8 cellular contexts compared by ENCODE assay signal in genomic region chr12:57459055-57459749, GRCh38. TPM values are rescaled to one million over a fixed set of nuclear protein-coding genes. Genes with fewer than 3 reads are reported as not detected.
A peak's percentile ranks its signal among the peaks of the same experiment; 100 is the strongest.
DNase-seq lines count a peak whose midpoint lies in the region; ATAC-seq and TF ChIP-seq lines count a peak whose summit lies in the region.

No MANE protein-coding gene starts in this region.

- H3K27ac Mint-ChIP-seq in GM23338, result peak overlapping the region; percentile 98
- H3K27ac Mint-ChIP-seq in activated T-helper 2 cell treated with anti-CD3 and anti-CD28 coated beads, Interferon-gamma antibody, Interleukin-2, Interleukin-4, amounts not matched to agents 10 μg/mL and 5 μg/mL and 100 μg/mL, durations not matched to agents 14 hours and 24 hours and 36 hours, result peak overlapping the region; percentile 89
- H3K27ac Mint-ChIP-seq in nephron, result peak overlapping the region; percentile 84 to 97 (median 88)

- H3K79me2 ChIP-seq in GM23338 (replicated peaks; ENCODE audit: insufficient read depth), result peaks cover 23% of the 10 kb centered on the region

- peak overlapping the region; percentile 100 for H3K4me2 ChIP-seq in GM23338

- H3K27me3 ChIP-seq in GM23338 (ENCODE audit: insufficient read depth), result no peaks in the 10 kb centered on the region

- H3K4me3 Mint-ChIP-seq in GM23338 (peak overlapping the region; percentile 82), nephron (peak overlapping the region; percentile 94 to 95 (median 95))
- peak overlapping the region; percentile 90 for H3K4me3 Mint-ChIP-seq in activated T-helper 2 cell treated with anti-CD3 and anti-CD28 coated beads, Interferon-gamma antibody, Interleukin-2, Interleukin-4, amounts not matched to agents 10 μg/mL and 5 μg/mL and 100 μg/mL, durations not matched to agents 14 hours and 24 hours and 36 hours (ENCODE audit: low read depth)

- H3K36me3 Mint-ChIP-seq in GM23338 (ENCODE audit: low read depth), result peaks cover 23% of the 10 kb centered on the region
- no peaks in the 10 kb centered on the region for H3K36me3 Mint-ChIP-seq in activated T-helper 2 cell treated with anti-CD3 and anti-CD28 coated beads, Interferon-gamma antibody, Interleukin-2, Interleukin-4, amounts not matched to agents 10 μg/mL and 5 μg/mL and 100 μg/mL, durations not matched to agents 14 hours and 24 hours and 36 hours (ENCODE audit: low read depth)
- H3K36me3 Mint-ChIP-seq in nephron (ENCODE audit: low read depth), result no peaks in the 10 kb centered on the region

- peak overlapping the region; percentile 97 for H3K4me3 ChIP-seq in GM23338

- H3K4me1 Mint-ChIP-seq in GM23338 (peaks cover 52% of the 10 kb centered on the region), nephron (peaks cover 36% of the 10 kb centered on the region)
- H3K4me1 Mint-ChIP-seq in activated T-helper 2 cell treated with anti-CD3 and anti-CD28 coated beads, Interferon-gamma antibody, Interleukin-2, Interleukin-4, amounts not matched to agents 10 μg/mL and 5 μg/mL and 100 μg/mL, durations not matched to agents 14 hours and 24 hours and 36 hours (ENCODE audit: low read depth), result peaks cover 48% of the 10 kb centered on the region

- DNase-seq in EH (ENCODE audit: low read depth), result peak; percentile 96
- peak; percentile 99 for DNase-seq in GM23338 (ENCODE audit: low spot score)
- DNase-seq in RPMI7951 (ENCODE audit: low read depth), result peak; percentile 89
- DNase-seq in activated T-helper 2 cell treated with anti-CD3 and anti-CD28 coated beads, Interferon-gamma antibody, Interleukin-2, Interleukin-4, amounts not matched to agents 10 μg/mL and 5 μg/mL and 100 μg/mL, durations not matched to agents 14 hours and 24 hours and 36 hours (ENCODE audit: low spot score), result peak; percentile 90
- peak; percentile 97 for DNase-seq in fibroblast of the conjunctiva (ENCODE audit: low read depth)
- peak; percentile 97 for DNase-seq in stimulated activated naive CD8-positive, alpha-beta T cell treated with anti-CD3 and anti-CD28 coated beads, Interleukin-15, Interleukin-2, amounts not matched to agents 100 U/mL and 50 U/mL, for 24 hours

- H3K27ac ChIP-seq in GM23338 (ENCODE audit: low read depth), result peak overlapping the region; percentile 83

- TF ChIP-seq CTCF in GM23338 (conservative IDR thresholded peaks at IDR 0.05; ENCODE audit: low read depth in 2 of 2) (peak; percentile 88 to 95), LNCAP (IDR thresholded peaks at IDR 0.05) (peak; percentile 85), nephron (IDR thresholded peaks at IDR 0.05; ENCODE audit: unreplicated experiment in 3 of 3) (peak; percentile 92 to 93 (median 92))

- peaks cover 45% of the 10 kb centered on the region for H3K27me3 Mint-ChIP-seq in GM23338 (ENCODE audit: insufficient read depth, low read depth, poor library complexity)
- peaks cover 12% of the 10 kb centered on the region for H3K27me3 Mint-ChIP-seq in activated T-helper 2 cell treated with anti-CD3 and anti-CD28 coated beads, Interferon-gamma antibody, Interleukin-2, Interleukin-4, amounts not matched to agents 10 μg/mL and 5 μg/mL and 100 μg/mL, durations not matched to agents 14 hours and 24 hours and 36 hours (ENCODE audit: low read depth)
- H3K27me3 Mint-ChIP-seq in nephron (ENCODE audit: low read depth), result peaks cover 26% of the 10 kb centered on the region

- H2AFZ ChIP-seq in GM23338, result no peak overlapping the region

- peak; percentile 18 for ATAC-seq in GM23338
- ATAC-seq in stimulated activated naive CD8-positive, alpha-beta T cell treated with anti-CD3 and anti-CD28 coated beads, Interleukin-15, Interleukin-2, amounts not matched to agents 100 U/mL and 50 U/mL, for 24 hours, result peak; percentile 74

- H4K20me1 ChIP-seq in GM23338 (replicated peaks; ENCODE audit: insufficient read depth), result no peaks in the 10 kb centered on the region; the same call in 1 of the 2 replicates

- peaks cover 40% of the 10 kb centered on the region for H3K4me1 ChIP-seq in GM23338 (ENCODE audit: insufficient read depth)

- peaks cover 25% of the 10 kb centered on the region for H3F3A ChIP-seq in GM23338 (replicated peaks; ENCODE audit: low read depth)

- intact Hi-C loops in activated T-helper 2 cell treated with anti-CD3 and anti-CD28 coated beads, Interferon-gamma antibody, Interleukin-2, Interleukin-4, amounts not matched to agents 10 μg/mL and 5 μg/mL and 100 μg/mL, durations not matched to agents 14 hours and 24 hours and 36 hours (cut with micrococcal nuclease), result loop anchor here (1.0 to 5.0 kb wide), 5 partner anchors 28 to 177 kb away; partner anchors contain the start of genes DDIT3 and R3HDM2

- no peaks in the 10 kb centered on the region for H3K9me2 ChIP-seq in GM23338 (ENCODE audit: insufficient read depth)

- no peaks in the 10 kb centered on the region for H3K36me3 ChIP-seq in GM23338 (ENCODE audit: insufficient read depth)

- H3K9me3 Mint-ChIP-seq in GM23338 (no peaks in the 10 kb centered on the region), nephron (no peaks in the 10 kb centered on the region)
- H3K9me3 Mint-ChIP-seq in activated T-helper 2 cell treated with anti-CD3 and anti-CD28 coated beads, Interferon-gamma antibody, Interleukin-2, Interleukin-4, amounts not matched to agents 10 μg/mL and 5 μg/mL and 100 μg/mL, durations not matched to agents 14 hours and 24 hours and 36 hours, result no peaks in the 10 kb centered on the region

TF ChIP-seq in GM23338, 12 proteins besides CTCF, POLR2A, EP300 and RAD21:
- TF ChIP-seq CREB1 (CRISPR knock-in tag; IDR thresholded peaks at IDR 0.05; ENCODE audit: low read depth), result peak; percentile 91
- TF ChIP-seq POLR2AphosphoS5 (IDR thresholded peaks at IDR 0.05; ENCODE audit: low read depth), result peak; percentile 79
- no peak for TF ChIP-seq EZH2phosphoT487 (IDR thresholded peaks at IDR 0.05; ENCODE audit: unreplicated experiment)
- TF ChIP-seq EZH2 (IDR thresholded peaks at IDR 0.05; ENCODE audit: low read depth, unreplicated experiment), result peak; percentile 33
- TF ChIP-seq ZNF331 (CRISPR knock-in tag; IDR thresholded peaks at IDR 0.05; ENCODE audit: low read depth), result no peak

RNA-seq across cellular contexts. Expression of gene GLI1, which starts 0.4 kb away (rescaled TPM):
- total RNA-seq in GM23338 (2014; rRNA removed; shearing (Covaris generic)), result 16.1 and 18.1 TPM in 2 replicates
- polyA plus RNA-seq in GM23338 (2016; fragmentation: Nextera tagmentation; extraction: Ambion mirVana), result 4.8 and 5.6 TPM in 2 replicates
- 0.49 and 0.60 TPM in 2 replicates for total RNA-seq in RPMI7951 (2014; rRNA removed; shearing (Covaris generic))
- total RNA-seq in activated T-helper 2 cell treated with anti-CD3 and anti-CD28 coated beads, Interferon-gamma antibody, Interleukin-2, Interleukin-4, amounts not matched to agents 10 μg/mL and 5 μg/mL and 100 μg/mL, durations not matched to agents 14 hours and 24 hours and 36 hours, result 1.3 and 1.5 TPM in 2 replicates

RNA-seq across cellular contexts. Expression of gene INHBE, which starts 4.1 kb away (rescaled TPM):
- 19.4 and 29.0 TPM in 2 replicates for total RNA-seq in GM23338 (2014; rRNA removed; shearing (Covaris generic))
- 5.6 and 7.4 TPM in 2 replicates for polyA plus RNA-seq in GM23338 (2016; fragmentation: Nextera tagmentation; extraction: Ambion mirVana)
- total RNA-seq in RPMI7951 (2014; rRNA removed; shearing (Covaris generic)), result 0.24 and 0.88 TPM in 2 replicates
- 0.25 and 0.39 TPM in 2 replicates for total RNA-seq in activated T-helper 2 cell treated with anti-CD3 and anti-CD28 coated beads, Interferon-gamma antibody, Interleukin-2, Interleukin-4, amounts not matched to agents 10 μg/mL and 5 μg/mL and 100 μg/mL, durations not matched to agents 14 hours and 24 hours and 36 hours

RNA-seq across cellular contexts. Expression of gene ARHGAP9, which starts 20.5 kb away (rescaled TPM):
- 4.6 and 7.1 TPM in 2 replicates for total RNA-seq in GM23338 (2014; rRNA removed; shearing (Covaris generic))
- 4.5 and 4.9 TPM in 2 replicates for polyA plus RNA-seq in GM23338 (2016; fragmentation: Nextera tagmentation; extraction: Ambion mirVana)
- total RNA-seq in RPMI7951 (2014; rRNA removed; shearing (Covaris generic)), result 0.20 TPM in 1 of 2 replicates, not detected in the other
- 105 and 106 TPM in 2 replicates for total RNA-seq in activated T-helper 2 cell treated with anti-CD3 and anti-CD28 coated beads, Interferon-gamma antibody, Interleukin-2, Interleukin-4, amounts not matched to agents 10 μg/mL and 5 μg/mL and 100 μg/mL, durations not matched to agents 14 hours and 24 hours and 36 hours

RNA-seq across cellular contexts. Expression of gene INHBC, which starts 24.6 kb away (rescaled TPM):
- not detected in 2 replicates for total RNA-seq in GM23338 (2014; rRNA removed; shearing (Covaris generic))
- polyA plus RNA-seq in GM23338 (2016; fragmentation: Nextera tagmentation; extraction: Ambion mirVana), result 0.53 TPM in 1 of 2 replicates, not detected in the other
- total RNA-seq in RPMI7951 (2014; rRNA removed; shearing (Covaris generic)), result not detected in 2 replicates
- total RNA-seq in activated T-helper 2 cell treated with anti-CD3 and anti-CD28 coated beads, Interferon-gamma antibody, Interleukin-2, Interleukin-4, amounts not matched to agents 10 μg/mL and 5 μg/mL and 100 μg/mL, durations not matched to agents 14 hours and 24 hours and 36 hours, result 0.14 TPM in 2 replicates

RNA-seq across cellular contexts. Expression of gene R3HDM2, which starts 28.4 kb away (rescaled TPM):
- 17.7 and 19.6 TPM in 2 replicates for total RNA-seq in GM23338 (2014; rRNA removed; shearing (Covaris generic))
- 9.6 and 10.2 TPM in 2 replicates for polyA plus RNA-seq in GM23338 (2016; fragmentation: Nextera tagmentation; extraction: Ambion mirVana)
- total RNA-seq in RPMI7951 (2014; rRNA removed; shearing (Covaris generic)), result 10.8 and 12.3 TPM in 2 replicates
- 44.9 and 46.9 TPM in 2 replicates for total RNA-seq in activated T-helper 2 cell treated with anti-CD3 and anti-CD28 coated beads, Interferon-gamma antibody, Interleukin-2, Interleukin-4, amounts not matched to agents 10 μg/mL and 5 μg/mL and 100 μg/mL, durations not matched to agents 14 hours and 24 hours and 36 hours

Comparison
In these comparisons a context has a peak if more than half of its experiments do, and no peak if none do; other contexts are left out.
1. Peak in every context shown above with its lines: DNase-seq, ATAC-seq, H3K4me3 ChIP-seq and H3K27ac ChIP-seq.
2. RNA of gene INHBE, which starts 4.1 kb away (total RNA-seq): 19.4 to 29.0 TPM in GM23338; 0.25 to 0.39 TPM in activated T-helper 2 cell treated with anti-CD3 and anti-CD28 coated beads, Interferon-gamma antibody, Interleukin-2, Interleukin-4, amounts not matched to agents 10 μg/mL and 5 μg/mL and 100 μg/mL, durations not matched to agents 14 hours and 24 hours and 36 hours and 0.24 to 0.88 TPM in RPMI7951; every median in the first group is over 10 times any median in the second.
3. RNA of gene ARHGAP9, which starts 20.5 kb away (total RNA-seq): 105 to 106 TPM in activated T-helper 2 cell treated with anti-CD3 and anti-CD28 coated beads, Interferon-gamma antibody, Interleukin-2, Interleukin-4, amounts not matched to agents 10 μg/mL and 5 μg/mL and 100 μg/mL, durations not matched to agents 14 hours and 24 hours and 36 hours; 4.6 to 7.1 TPM in GM23338 and 0.20 TPM in RPMI7951; every median in the first group is over 10 times any median in the second.